ENCODE assay signal across 16 cellular contexts in genomic region chr3:165193392-165194268, GRCh38. TPM values are rescaled to one million over a fixed set of nuclear protein-coding genes. Genes with fewer than 3 reads are reported as not detected.
DNase-seq lines count a peak whose midpoint lies in the region; ATAC-seq and TF ChIP-seq lines count a peak whose summit lies in the region.
"Had no signal": no experiment of that assay in that cellular context is flagged by ENCODE, and none has a peak within 500 bp of the region (broad histone marks: within the 10 kb centered on the region; RNA-seq: fewer than 3 reads in every experiment).

No MANE protein-coding gene starts in this region.

- no peak overlapping the region for H2BK12ac ChIP-seq in H9 (ENCODE audit: insufficient read length, low read depth, low read length)

- TF ChIP-seq CTCF in H9 (conservative IDR thresholded peaks at IDR 0.05) (no peak), WTC11 (IDR thresholded peaks at IDR 0.05) (no peak)

- H2BK15ac ChIP-seq in H9 (ENCODE audit: low read depth, low read length) = no peak overlapping the region

- H3K27me3 Mint-ChIP-seq in H9 (ENCODE audit: low read depth) = peaks cover 67% of the 10 kb centered on the region
- peaks cover 51% of the 10 kb centered on the region for H3K27me3 Mint-ChIP-seq in WTC11 (ENCODE audit: low read depth)
- peaks cover 55% of the 10 kb centered on the region for H3K27me3 Mint-ChIP-seq in activated T-helper 17 cell treated with anti-CD3 and anti-CD28 coated beads, Interleukin-2, amount 50 U/mL, for 72 hours
- peaks cover 53% of the 10 kb centered on the region for H3K27me3 Mint-ChIP-seq in T-helper 2 cell treated with Interferon-gamma antibody and Interleukin-4, amounts not matched to agents 5 μg/mL and 100 μg/mL, for 36 hours (ENCODE audit: low read depth)

- no peak overlapping the region for H2AFZ ChIP-seq in H9 (ENCODE audit: low read length)

- H4K20me1 ChIP-seq in H9 (ENCODE audit: control insufficient read depth, insufficient read depth, insufficient read length) = no peaks in the 10 kb centered on the region

- no peak overlapping the region for H2BK120ac ChIP-seq in H9 (ENCODE audit: low read depth, low read length, poor library complexity, severe bottlenecking)

- H3T11ph ChIP-seq in H9 (ENCODE audit: low read length) = no peak overlapping the region

- peak overlapping the region; percentile 83 to 99 for H3K4me3 Mint-ChIP-seq in H9
- peak overlapping the region; percentile 86 for H3K4me3 Mint-ChIP-seq in WTC11
- no peak overlapping the region for H3K4me3 Mint-ChIP-seq in activated T-helper 17 cell treated with anti-CD3 and anti-CD28 coated beads, Interleukin-2, amount 50 U/mL, for 72 hours
- H3K4me3 Mint-ChIP-seq in T-helper 2 cell treated with Interferon-gamma antibody and Interleukin-4, amounts not matched to agents 5 μg/mL and 100 μg/mL, for 36 hours = no peak overlapping the region
- H3K4me3 Mint-ChIP-seq: activated CD8-positive, alpha-beta T cell treated with anti-CD3 and anti-CD28 coated beads for 36 hours; activated naive CD8-positive, alpha-beta T cell treated with anti-CD3 and anti-CD28 coated beads, Interleukin-2, amount 50 U/mL, for 24 hours had no signal

- H3K4ac ChIP-seq in H9 (ENCODE audit: low read depth, low read length) = no peak overlapping the region

- H3K27me3 ChIP-seq in H9 (ENCODE audit: insufficient read depth, low read length) (peaks cover 27% of the 10 kb centered on the region), iPS DF 6.9 (ENCODE audit: control insufficient read depth, insufficient read depth, low read length) (peaks cover 29% of the 10 kb centered on the region), rectal smooth muscle tissue (ENCODE audit: control insufficient read depth, insufficient read depth, low read length) (peaks cover 23% of the 10 kb centered on the region)

- no peak overlapping the region for H3K23ac ChIP-seq in H9 (ENCODE audit: insufficient read length, low read depth, low read length)

- peak overlapping the region; percentile 20 for H3K9ac ChIP-seq in H9 (ENCODE audit: extremely low read depth, insufficient read length, low read length)
- no peak overlapping the region for H3K9ac ChIP-seq in rectal smooth muscle tissue (ENCODE audit: low read length)

- no peaks in the 10 kb centered on the region for H3K79me1 ChIP-seq in H9 (ENCODE audit: insufficient read depth, low read depth, low read length, poor library complexity, severe bottlenecking)

- DNase-seq in H9 (no peak), WTC11 (ENCODE audit: low spot score) (peak; percentile 26), iPS DF 6.9 (ENCODE audit: low read depth, low spot score) (no peak), HUDEP-2 (lab: John Stamatoyannopoulos, UW; ENCODE audit: unreplicated experiment in 76 of 76) (no peak)
- no peak for DNase-seq in T-helper 2 cell treated with Interferon-gamma antibody and Interleukin-4, amounts not matched to agents 5 μg/mL and 100 μg/mL, for 36 hours (ENCODE audit: low spot score)
- DNase-seq: activated CD8-positive, alpha-beta T cell treated with anti-CD3 and anti-CD28 coated beads for 36 hours; activated naive CD8-positive, alpha-beta T cell treated with anti-CD3 and anti-CD28 coated beads, Interleukin-2, amount 50 U/mL, for 24 hours; erythroblast; kidney glomerular epithelial cell; NCI-H1105; NK-92 treated with Interleukin-12 subunit alpha and Interleukin-12 subunit beta, amount 100 ng/mL, for 24 hours had no signal

- H3K4me3 ChIP-seq in iPS DF 6.9 (ENCODE audit: low read length) (peak overlapping the region; percentile 19; the same call in 1 of the 2 replicates), rectal smooth muscle tissue (ENCODE audit: low read length) (peak overlapping the region; percentile 71)

- H3K4me1 ChIP-seq in H9 (ENCODE audit: insufficient read depth, low read length) = no peaks in the 10 kb centered on the region; the same call in 1 of the 2 replicates
- H3K4me1 ChIP-seq in iPS DF 6.9 (ENCODE audit: control insufficient read depth, insufficient read depth, low read length) = peaks cover 3% of the 10 kb centered on the region; the same call in 1 of the 2 replicates
- H3K4me1 ChIP-seq in rectal smooth muscle tissue (ENCODE audit: control insufficient read depth, insufficient read depth, low read length) = peaks cover 10% of the 10 kb centered on the region

- H3K9me3 Mint-ChIP-seq in H9 = no peaks in the 10 kb centered on the region; a peak in 1 of 5 replicates
- no peaks in the 10 kb centered on the region; the same call in 1 of the 2 replicates for H3K9me3 Mint-ChIP-seq in WTC11
- H3K9me3 Mint-ChIP-seq in activated T-helper 17 cell treated with anti-CD3 and anti-CD28 coated beads, Interleukin-2, amount 50 U/mL, for 72 hours = no peaks in the 10 kb centered on the region
- no peaks in the 10 kb centered on the region for H3K9me3 Mint-ChIP-seq in T-helper 2 cell treated with Interferon-gamma antibody and Interleukin-4, amounts not matched to agents 5 μg/mL and 100 μg/mL, for 36 hours
- H3K9me3 Mint-ChIP-seq: activated CD8-positive, alpha-beta T cell treated with anti-CD3 and anti-CD28 coated beads for 36 hours; activated naive CD8-positive, alpha-beta T cell treated with anti-CD3 and anti-CD28 coated beads, Interleukin-2, amount 50 U/mL, for 24 hours had no signal

- no peak overlapping the region for H4K8ac ChIP-seq in H9 (replicated peaks; ENCODE audit: insufficient read length, low read depth, low read length)

- H3K27ac ChIP-seq in H9 (ENCODE audit: insufficient read length, low read depth, low read length) (no peak overlapping the region), iPS DF 6.9 (ENCODE audit: low read length) (no peak overlapping the region), rectal smooth muscle tissue (ENCODE audit: low read depth, low read length) (no peak overlapping the region)
- H3K27ac ChIP-seq: HL-60, upper lobe of left lung had no signal

- POLR2A ChIA-PET in WTC11 (lab: Charles Lee) = interaction anchor here (0.7 kb wide), 1 partner anchor 18 kb away, joined by 3 read pairs; no protein-coding TSS in a partner anchor

- no CpG with 5 or more reads among the region's 18 CpGs for WGBS in H9 (ENCODE audit: extremely low coverage, insufficient read length, low lambda C conversion rate)
- WGBS in iPS DF 6.9 (ENCODE audit: insufficient coverage, insufficient read length) = no CpG with 5 or more reads among the region's 18 CpGs

- H3K4me2 ChIP-seq in H9 (ENCODE audit: insufficient read depth, insufficient read length, low read length) = peak overlapping the region; percentile 91

- peaks cover 0 to 2% (median 0%) of the 10 kb centered on the region in 3 experiments; a peak in 1 of 7 replicates for H3K36me3 Mint-ChIP-seq in H9 (ENCODE audit: insufficient read depth in 1 of 3, low read depth in 3 of 3)
- H3K36me3 Mint-ChIP-seq in WTC11 = peaks cover 11% of the 10 kb centered on the region
- no peaks in the 10 kb centered on the region for H3K36me3 Mint-ChIP-seq in activated T-helper 17 cell treated with anti-CD3 and anti-CD28 coated beads, Interleukin-2, amount 50 U/mL, for 72 hours (ENCODE audit: low read depth)
- peaks cover 3% of the 10 kb centered on the region for H3K36me3 Mint-ChIP-seq in T-helper 2 cell treated with Interferon-gamma antibody and Interleukin-4, amounts not matched to agents 5 μg/mL and 100 μg/mL, for 36 hours (ENCODE audit: low read depth)

- H3K36me3 ChIP-seq in iPS DF 6.9 (ENCODE audit: control insufficient read depth, insufficient read depth, low read length) (no peaks in the 10 kb centered on the region), rectal smooth muscle tissue (ENCODE audit: control insufficient read depth, insufficient read depth, low read length) (no peaks in the 10 kb centered on the region)
- H3K36me3 ChIP-seq: upper lobe of left lung had no signal

- H3K9me3 ChIP-seq in H9 (ENCODE audit: control insufficient read depth, low read depth, low read length) (no peaks in the 10 kb centered on the region), iPS DF 6.9 (ENCODE audit: control insufficient read depth, insufficient read depth, low read length) (no peaks in the 10 kb centered on the region)
- H3K9me3 ChIP-seq: upper lobe of left lung had no signal

- CTCF ChIA-PET in WTC11 (lab: Charles Lee) = interaction anchor here (1.0 to 5.3 kb wide), 5 partner anchors 13 to 123 kb away, joined by 3 to 53 read pairs (median 6); no protein-coding TSS in a partner anchor

- H3K18ac ChIP-seq in H9 (ENCODE audit: insufficient read length, low read depth, low read length) = no peak overlapping the region

- peaks cover 38% of the 10 kb centered on the region for H3K23me2 ChIP-seq in H9 (ENCODE audit: insufficient read length, low read depth, low read length, poor library complexity, severe bottlenecking)

- no peak overlapping the region for H3K14ac ChIP-seq in H9 (ENCODE audit: insufficient read depth, low read length)

- no peaks in the 10 kb centered on the region for H3K79me2 ChIP-seq in H9 (ENCODE audit: insufficient read depth, low read length)

- ATAC-seq in WTC11 (peak; percentile 5), GM19463 (IDR thresholded peaks at IDR 0.05; ENCODE audit: unreplicated experiment) (no peak)
- ATAC-seq in activated T-helper 17 cell treated with anti-CD3 and anti-CD28 coated beads, Interleukin-2, amount 50 U/mL, for 72 hours (replicated peaks) = no peak
- ATAC-seq: activated CD8-positive, alpha-beta T cell treated with anti-CD3 and anti-CD28 coated beads for 36 hours; activated naive CD8-positive, alpha-beta T cell treated with anti-CD3 and anti-CD28 coated beads, Interleukin-2, amount 50 U/mL, for 24 hours had no signal

- H2BK5ac ChIP-seq in H9 (ENCODE audit: insufficient read length, low read length) = no peak overlapping the region

- H4K5ac ChIP-seq in H9 (ENCODE audit: insufficient read length, low read depth, low read length) = no peak overlapping the region

- H4K91ac ChIP-seq in H9 (ENCODE audit: insufficient read length, low read depth, low read length) = no peak overlapping the region

- no peak overlapping the region for H3K56ac ChIP-seq in H9 (ENCODE audit: insufficient read length, low read depth, low read length)

- H2AK5ac ChIP-seq in H9 (ENCODE audit: insufficient read length, low read length) = no peak overlapping the region

- H3K27ac Mint-ChIP-seq in H9 (no peak overlapping the region), WTC11 (peak overlapping the region; percentile 46; the same call in 1 of the 2 replicates)
- H3K27ac Mint-ChIP-seq in activated T-helper 17 cell treated with anti-CD3 and anti-CD28 coated beads, Interleukin-2, amount 50 U/mL, for 72 hours = no peak overlapping the region
- H3K27ac Mint-ChIP-seq in T-helper 2 cell treated with Interferon-gamma antibody and Interleukin-4, amounts not matched to agents 5 μg/mL and 100 μg/mL, for 36 hours = no peak overlapping the region
- H3K27ac Mint-ChIP-seq: activated CD8-positive, alpha-beta T cell treated with anti-CD3 and anti-CD28 coated beads for 36 hours; activated naive CD8-positive, alpha-beta T cell treated with anti-CD3 and anti-CD28 coated beads, Interleukin-2, amount 50 U/mL, for 24 hours had no signal

- no peak overlapping the region for H2BK20ac ChIP-seq in H9 (ENCODE audit: low read depth, low read length, poor library complexity, severe bottlenecking)

- H3K4me1 Mint-ChIP-seq in H9 (peaks cover 42 to 45% of the 10 kb centered on the region in 2 experiments), WTC11 (peaks cover 36% of the 10 kb centered on the region)
- peaks cover 12% of the 10 kb centered on the region for H3K4me1 Mint-ChIP-seq in activated T-helper 17 cell treated with anti-CD3 and anti-CD28 coated beads, Interleukin-2, amount 50 U/mL, for 72 hours
- H3K4me1 Mint-ChIP-seq in T-helper 2 cell treated with Interferon-gamma antibody and Interleukin-4, amounts not matched to agents 5 μg/mL and 100 μg/mL, for 36 hours (ENCODE audit: low read depth) = peaks cover 5% of the 10 kb centered on the region

RNA-seq across cellular contexts. Expression of gene SLITRK3, which starts 2.6 kb away (rescaled TPM):
- 0.48 and 0.50 TPM in 2 replicates for total RNA-seq in H9 (2021)
- total RNA-seq in WTC11 (2021) = 4.4 to 5.4 TPM (median 5.2 TPM) in 3 replicates
- not detected for total RNA-seq in activated T-helper 17 cell treated with anti-CD3 and anti-CD28 coated beads, Interleukin-2, amount 50 U/mL, for 72 hours
- total RNA-seq: activated CD8-positive, alpha-beta T cell treated with anti-CD3 and anti-CD28 coated beads for 36 hours had no signal

Comparison
In these comparisons a context has a peak if more than half of its experiments do, and no peak if none do; other contexts are left out.
1. H3K4me3 Mint-ChIP-seq: peak in H9 (2 of 2) and WTC11 (single experiment); none in activated T-helper 17 cell treated with anti-CD3 and anti-CD28 coated beads, Interleukin-2, amount 50 U/mL, for 72 hours (single experiment) and T-helper 2 cell treated with Interferon-gamma antibody and Interleukin-4, amounts not matched to agents 5 μg/mL and 100 μg/mL, for 36 hours (single experiment).